ENCODE assay signal across 23 cellular contexts in the genomic region with DNA sequence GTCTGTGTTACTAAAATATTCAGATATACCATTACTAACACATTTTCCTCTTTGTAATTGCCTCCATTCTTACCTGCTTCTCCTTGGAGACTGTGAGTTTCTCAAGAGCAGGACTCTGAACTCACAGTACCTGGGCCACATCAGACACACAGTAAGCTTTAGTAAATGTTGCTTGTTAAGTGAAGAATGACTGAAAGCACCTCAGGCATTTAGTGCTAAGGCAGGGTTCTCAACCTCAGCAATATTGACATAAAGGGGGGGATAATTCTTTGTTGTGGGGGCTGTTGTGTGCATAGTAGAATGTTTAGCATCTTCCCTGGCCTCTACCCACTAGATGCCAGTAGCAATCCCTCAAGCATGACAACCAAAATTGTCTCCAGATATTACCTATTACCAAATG.
"Had no signal": no experiment of that assay in that cellular context is flagged by ENCODE, and none has a peak within 500 bp of the region (broad histone marks: within the 10 kb centered on the region; RNA-seq: fewer than 3 reads in every experiment).

No MANE protein-coding gene starts in this region.

- H3K36me3 Mint-ChIP-seq: mesothelial cell of epicardium had no signal

- H3K27ac Mint-ChIP-seq: dendritic cell treated with granulocyte-macrophage colony-stimulating factor and Interleukin-4, amounts not matched to agents 40 ng/mL and 50 ng/mL, for 4 days; effector memory CD8-positive, alpha-beta T cell; endodermal cell; mesothelial cell of epicardium had no signal

- H3K9me3 ChIP-seq: colonic mucosa, esophagus squamous epithelium, gastrocnemius medialis, left lung, lower lobe of right lung, mucosa of descending colon had no signal

- H3K36me3 ChIP-seq: colonic mucosa, esophagus squamous epithelium, gastrocnemius medialis, heart right ventricle, left lung, lower lobe of right lung had no signal

- H3K27me3 ChIP-seq: colonic mucosa, esophagus squamous epithelium, gastrocnemius medialis, heart right ventricle, left lung had no signal

- H3K27me3 Mint-ChIP-seq: dendritic cell treated with granulocyte-macrophage colony-stimulating factor and Interleukin-4, amounts not matched to agents 40 ng/mL and 50 ng/mL, for 4 days had no signal

- H3K4me1 Mint-ChIP-seq: endodermal cell had no signal

- H3K27ac ChIP-seq: colonic mucosa, epithelial cell of prostate, esophagus squamous epithelium, gastrocnemius medialis, heart right ventricle, left lung, lower lobe of right lung had no signal

- DNase-seq: colonic mucosa; cortex of kidney; effector CD8-positive, alpha-beta T cell; effector memory CD8-positive, alpha-beta T cell; endodermal cell; erythroblast; esophagus squamous epithelium; foreskin fibroblast; foreskin melanocyte; gastrocnemius medialis; glutamatergic neuron; head of caudate nucleus; heart right ventricle; hippocampal formation; left colon; left lung; left ventricle myocardium superior; lower lobe of right lung; mesenchymal stem cell; mucosa of descending colon had no signal

- H3K4me3 Mint-ChIP-seq: dendritic cell treated with granulocyte-macrophage colony-stimulating factor and Interleukin-4, amounts not matched to agents 40 ng/mL and 50 ng/mL, for 4 days; effector memory CD8-positive, alpha-beta T cell; endodermal cell; mesothelial cell of epicardium had no signal

- H3K4me3 ChIP-seq: colonic mucosa, esophagus squamous epithelium, gastrocnemius medialis, heart right ventricle, left lung, lower lobe of right lung, mucosa of descending colon had no signal

- H3K4me1 ChIP-seq: colonic mucosa, gastrocnemius medialis, left lung, lower lobe of right lung had no signal

- H3K9me3 Mint-ChIP-seq: dendritic cell treated with granulocyte-macrophage colony-stimulating factor and Interleukin-4, amounts not matched to agents 40 ng/mL and 50 ng/mL, for 4 days; effector memory CD8-positive, alpha-beta T cell; endodermal cell had no signal
